Comparison of ENCODE assay signal across 15 cellular contexts in genomic region chr1:44471911-44472439, GRCh38.
"Had no signal": no experiment of that assay in that cellular context is flagged by ENCODE, and none has a peak within 500 bp of the region (broad histone marks: within the 10 kb centered on the region; RNA-seq: fewer than 3 reads in every experiment).

No MANE protein-coding gene starts in this region.

- H3K36me3 ChIP-seq: esophagus squamous epithelium, gastroesophageal sphincter had no signal

- H3K9me3 ChIP-seq: esophagus squamous epithelium, gastroesophageal sphincter had no signal

- H3K27ac ChIP-seq: esophagus squamous epithelium had no signal

- ATAC-seq: effector memory CD8-positive, alpha-beta T cell; left colon; left ventricle myocardium superior had no signal

- H3K27ac Mint-ChIP-seq: effector memory CD8-positive, alpha-beta T cell had no signal

- FAIRE-seq: small intestine, urothelium cell line had no signal

- H3K4me3 Mint-ChIP-seq: effector memory CD8-positive, alpha-beta T cell had no signal

- H3K9me3 Mint-ChIP-seq: effector memory CD8-positive, alpha-beta T cell had no signal

- DNase-seq: effector memory CD8-positive, alpha-beta T cell; esophagus squamous epithelium; foreskin fibroblast; glutamatergic neuron; left colon; left ventricle myocardium superior; mesendoderm; naive B cell; posterior cingulate gyrus; small intestine; stimulated activated CD4-positive, alpha-beta T cell treated with anti-CD3 and anti-CD28 coated beads, Interleukin-12 subunit alpha, Interleukin-12 subunit beta, amount 100 ng/mL, for 4 hours; stimulated activated naive CD4-positive, alpha-beta T cell had no signal

- H3K27me3 ChIP-seq: gastroesophageal sphincter had no signal

- H3K4me3 ChIP-seq: lung had no signal
